ENCODE assay signal across 10 cellular contexts in genomic region chr11:130428692-130429681, GRCh38. TPM values are rescaled to one million over a fixed set of nuclear protein-coding genes. Genes with fewer than 3 reads are reported as not detected.
DNase-seq lines count a peak whose midpoint lies in the region; ATAC-seq and TF ChIP-seq lines count a peak whose summit lies in the region.
"Had no signal": no experiment of that assay in that cellular context is flagged by ENCODE, and none has a peak within 500 bp of the region (broad histone marks: within the 10 kb centered on the region; RNA-seq: fewer than 3 reads in every experiment).

No MANE protein-coding gene starts in this region.

- POLR2A ChIA-PET in T-cell (lab: Charles Lee), result no interaction called here

- no peaks in the 10 kb centered on the region for H3K4me1 ChIP-seq in ES-I3 (ENCODE audit: insufficient read depth, low read length)
- H3K4me1 ChIP-seq in foreskin keratinocyte, result no peaks in the 10 kb centered on the region
- H3K4me1 ChIP-seq in rectal smooth muscle tissue (ENCODE audit: control insufficient read depth, insufficient read depth, low read length), result peaks cover 17% of the 10 kb centered on the region
- no peaks in the 10 kb centered on the region for H3K4me1 ChIP-seq in colonic mucosa

- H3K27ac ChIP-seq in foreskin keratinocyte (no peak overlapping the region), rectal smooth muscle tissue (ENCODE audit: low read depth, low read length) (peak overlapping the region; percentile 66), colonic mucosa (no peak overlapping the region)

- H3K9me3 ChIP-seq in ES-I3 (ENCODE audit: control insufficient read depth, insufficient read depth, low read length), result no peaks in the 10 kb centered on the region
- H3K9me3 ChIP-seq in colonic mucosa, result no peaks in the 10 kb centered on the region

- H3K27ac Mint-ChIP-seq in T-cell, result peak overlapping the region in 1 of 2 donors; percentile 57

- H3K4me3 Mint-ChIP-seq in T-cell, result peak overlapping the region; percentile 36 to 71 (median 58)

- H3K36me3 ChIP-seq in ES-I3 (ENCODE audit: insufficient read depth, low read length), result no peaks in the 10 kb centered on the region
- no peaks in the 10 kb centered on the region for H3K36me3 ChIP-seq in rectal smooth muscle tissue (ENCODE audit: control insufficient read depth, insufficient read depth, low read length)
- no peaks in the 10 kb centered on the region for H3K36me3 ChIP-seq in colonic mucosa

- H3K4me3 ChIP-seq in rectal smooth muscle tissue (ENCODE audit: low read length) (peak overlapping the region; percentile 60), colonic mucosa (no peak overlapping the region)

- intact Hi-C loops in colonic mucosa (cut with DNase I), result loop anchor here (5.0 kb wide), 1 partner anchor 217 kb away; no protein-coding TSS in a partner anchor

- peak overlapping the region; percentile 36; the same call in 1 of the 2 replicates for H3K9ac ChIP-seq in ES-I3 (ENCODE audit: low read depth, low read length)
- no peak overlapping the region for H3K9ac ChIP-seq in rectal smooth muscle tissue (ENCODE audit: low read length)
- H3K9ac ChIP-seq in colonic mucosa (ENCODE audit: low read depth in 2 of 2, low read length in 2 of 2), result no peak overlapping the region

- CTCF ChIA-PET in T-cell (lab: Charles Lee), result interaction anchor here in 1 of 2 donors (1.1 kb wide), 1 partner anchor 9 kb away, joined by 3 read pairs; no protein-coding TSS in a partner anchor

- H3K27me3 Mint-ChIP-seq in T-cell, result peaks cover 56 to 62% of the 10 kb centered on the region in 2 donors

- ATAC-seq in T-cell (replicated peaks in 1 of 4) (no peak), foreskin keratinocyte (no peak)

- TF ChIP-seq CTCF in foreskin keratinocyte (conservative IDR thresholded peaks at IDR 0.05) (peak; percentile 10), colonic mucosa (IDR thresholded peaks at IDR 0.05) (no peak)

- H3K27me3 ChIP-seq in foreskin keratinocyte (peaks cover 69% of the 10 kb centered on the region), rectal smooth muscle tissue (ENCODE audit: control insufficient read depth, insufficient read depth, low read length) (peaks cover 3% of the 10 kb centered on the region), colonic mucosa (peaks cover 38% of the 10 kb centered on the region)

- H3K4me1 Mint-ChIP-seq in T-cell, result peaks cover 6 to 15% (median 15%) of the 10 kb centered on the region in 3 donors

- H3K9me3 Mint-ChIP-seq in T-cell, result no peaks in the 10 kb centered on the region

- H3K36me3 Mint-ChIP-seq in T-cell, result no peaks in the 10 kb centered on the region

- DNase-seq in T-cell, result no peak
- no peak for DNase-seq in foreskin keratinocyte
- DNase-seq in effector CD8-positive, alpha-beta T cell (lab: John Stamatoyannopoulos, UW), result no peak
- no peak for DNase-seq in colonic mucosa
- DNase-seq in SW480 (ENCODE audit: low spot score), result no peak
- DNase-seq in activated CD4-positive, alpha-beta T cell treated with anti-CD3 and anti-CD28 coated beads, Interleukin-2, amount 50 U/mL, for 4 hours, result no peak

RNA-seq across cellular contexts. Expression of gene ADAMTS8, which starts 0.6 kb away (rescaled TPM):
- total RNA-seq in T-cell (under 1 TPM in 3 of 5 donors, not detected in 2; 0.06 to 0.12 (median 0.07) TPM), foreskin keratinocyte (not detected in 2 replicates), colonic mucosa (10 to 100 TPM in 1 of 2 donors, under 1 TPM in 1; 0.42 to 12.2 TPM)
- not detected in 2 replicates for polyA plus RNA-seq in foreskin keratinocyte
- total RNA-seq: mononuclear cell; T-helper 2 cell treated with Interferon-gamma antibody and Interleukin-4, amounts not matched to agents 100 ng/mL and 5 ng/mL, for 36 hours had no signal

RNA-seq across cellular contexts. Expression of gene ADAMTS15, which starts 19.5 kb away (rescaled TPM):
- total RNA-seq in T-cell (under 1 TPM in 3 of 5 donors, not detected in 2; 0.03 to 0.07 (median 0.06) TPM), foreskin keratinocyte (0.49 and 1.7 TPM in 2 replicates), colonic mucosa (1 to 10 TPM; 4.0 to 9.9 TPM)
- 0.25 and 0.75 TPM in 2 replicates for polyA plus RNA-seq in foreskin keratinocyte
- total RNA-seq: mononuclear cell had no signal
